ENCODE assay signal across 7 cellular contexts in genomic region chr17:63477471-63478440, GRCh38. TPM values are rescaled to one million over a fixed set of nuclear protein-coding genes. Genes with fewer than 3 reads are reported as not detected.
DNase-seq lines count a peak whose midpoint lies in the region; ATAC-seq and TF ChIP-seq lines count a peak whose summit lies in the region.

No MANE protein-coding gene starts in this region.

- DNase-seq in GM10266 (ENCODE audit: extremely low spot score), result peak; percentile 47
- DNase-seq in NCI-H1092 treated with DMSO at 0.1 percent for 48 hours (lab: John Stamatoyannopoulos, UW), result peak; percentile 66
- peak; percentile 17 to 53 for DNase-seq in T47D (ENCODE audit: low read depth in 1 of 2, low spot score in 1 of 2)
- DNase-seq in stimulated activated CD4-positive, alpha-beta T cell treated with anti-CD3 and anti-CD28 coated beads, Interleukin-12 subunit alpha, Interleukin-12 subunit beta, amount 100 ng/mL, for 4 hours, result no peak
- DNase-seq in ACHN, result no peak

- TF ChIP-seq CTCF in GM10266 (IDR thresholded peaks at IDR 0.05; ENCODE audit: control insufficient read depth, insufficient read depth, low read depth, missing control alignments), result no peak

- peak overlapping the region; percentile 46 for H3K4me3 ChIP-seq in mesodermal cell (ENCODE audit: extremely low read depth, insufficient read depth, low read length, poor library complexity, severe bottlenecking)

- in situ Hi-C loops in T47D (cut with HindIII; ENCODE audit: low pct_unique_long_range_greater_than_20kb, low sequenced_read_pairs), result no loop called here
- in situ Hi-C loops in ACHN (cut with HindIII; ENCODE audit: low pct_ligation_motif_present, low pct_unique_long_range_greater_than_20kb, low sequenced_read_pairs), result no loop called here

- H3K36me3 ChIP-seq in mesodermal cell (ENCODE audit: control insufficient read depth, insufficient read depth, low read length), result no peaks in the 10 kb centered on the region

- H3K9me3 ChIP-seq in mesodermal cell (ENCODE audit: control insufficient read depth, low read length), result no peaks in the 10 kb centered on the region

- H3K4me1 ChIP-seq in mesodermal cell (ENCODE audit: control insufficient read depth, insufficient read depth, low read length, poor library complexity, severe bottlenecking), result peaks cover 29% of the 10 kb centered on the region

- 9 to 15% methylated on average over 37 to 42 of the region's 45 CpGs for WGBS in mesodermal cell (ENCODE audit: insufficient coverage in 2 of 2), 2 experiments

- no peak overlapping the region for H3K27ac ChIP-seq in mesodermal cell (ENCODE audit: low read depth, low read length, severe bottlenecking)

- ATAC-seq in GM18519 (IDR thresholded peaks at IDR 0.05; ENCODE audit: low FRiP score, unreplicated experiment), result no peak

RNA-seq across cellular contexts. Expression of gene ACE, which starts 0.9 kb away (rescaled TPM):
- polyA plus RNA-seq in mesodermal cell (2013, experiment 1 of 2), result 12.6 TPM
- polyA plus RNA-seq in mesodermal cell (2013, experiment 2 of 2), result 9.2 TPM

RNA-seq across cellular contexts. Expression of gene CYB561, which starts 31.6 kb away (rescaled TPM):
- polyA plus RNA-seq in mesodermal cell (2013, experiment 1 of 2), result 11.8 TPM
- 8.7 TPM for polyA plus RNA-seq in mesodermal cell (2013, experiment 2 of 2)

RNA-seq across cellular contexts. Expression of gene KCNH6, which starts 45.4 kb away (rescaled TPM):
- 0.77 TPM for polyA plus RNA-seq in mesodermal cell (2013, experiment 1 of 2)
- polyA plus RNA-seq in mesodermal cell (2013, experiment 2 of 2), result 0.46 TPM

Comparison
In these comparisons a context has a peak if more than half of its experiments do, and no peak if none do; other contexts are left out.
1. DNase-seq: peak in GM10266 (single experiment), NCI-H1092 treated with DMSO at 0.1 percent for 48 hours (single experiment) and T47D (2 of 2); none in stimulated activated CD4-positive, alpha-beta T cell treated with anti-CD3 and anti-CD28 coated beads, Interleukin-12 subunit alpha, Interleukin-12 subunit beta, amount 100 ng/mL, for 4 hours (single experiment) and ACHN (single experiment).